In genomic region chr11:65716294-65716693, GRCh38 we compare ENCODE assay signal across 14 cellular contexts.
"Had no signal": no experiment of that assay in that cellular context is flagged by ENCODE, and none has a peak within 500 bp of the region (broad histone marks: within the 10 kb centered on the region; RNA-seq: fewer than 3 reads in every experiment).

No MANE protein-coding gene starts in this region.

- H3K9me3 Mint-ChIP-seq: activated CD4-positive, alpha-beta T cell treated with anti-CD3 and anti-CD28 coated beads, Interleukin-2, amount 10 ng/mL, durations not matched to agents 24 days and 14 days; activated T-cell treated with anti-CD3 and anti-CD28 coated beads, Interleukin-2, amount 50 U/mL, for 4 hours; endodermal cell had no signal

- H3K27ac Mint-ChIP-seq: activated CD4-positive, alpha-beta T cell treated with anti-CD3 and anti-CD28 coated beads, Interleukin-2, amount 10 ng/mL, durations not matched to agents 24 days and 14 days; endodermal cell had no signal

- DNase-seq: activated naive CD4-positive, alpha-beta T cell; activated T-cell treated with anti-CD3 and anti-CD28 coated beads, Interleukin-2, amount 50 U/mL, for 4 hours; brain microvascular endothelial cell; endodermal cell; hypothalamus; kidney glomerular epithelial cell; nucleus accumbens; stimulated activated CD4-positive, alpha-beta T cell treated with anti-CD3 and anti-CD28 coated beads, Interleukin-2, amount 100 ng/mL, for 24 hours; stimulated activated naive CD4-positive, alpha-beta T cell treated with Interleukin-2 at 50 U/mL for 16 hours had no signal

- H3K4me3 Mint-ChIP-seq: activated CD4-positive, alpha-beta T cell treated with anti-CD3 and anti-CD28 coated beads, Interleukin-2, amount 10 ng/mL, durations not matched to agents 24 days and 14 days; activated T-cell treated with anti-CD3 and anti-CD28 coated beads, Interleukin-2, amount 50 U/mL, for 4 hours; endodermal cell had no signal

- H3K27me3 Mint-ChIP-seq: activated CD4-positive, alpha-beta T cell treated with anti-CD3 and anti-CD28 coated beads, Interleukin-2, amount 10 ng/mL, durations not matched to agents 24 days and 14 days had no signal

- H3K9me3 ChIP-seq: esophagus muscularis mucosa, prostate gland had no signal

- H3K4me3 ChIP-seq: esophagus muscularis mucosa, prostate gland, SK-N-MC had no signal

- H3K27me3 ChIP-seq: brain microvascular endothelial cell, esophagus muscularis mucosa had no signal

- H3K27ac ChIP-seq: brain microvascular endothelial cell, esophagus muscularis mucosa, prostate gland, SK-N-MC had no signal

- ATAC-seq: activated T-cell treated with anti-CD3 and anti-CD28 coated beads, Interleukin-2, amount 50 U/mL, for 4 hours; sciatic nerve had no signal
